In genomic region chr11:55357560-55358184, GRCh38 we compare ENCODE assay signal across 2 cellular contexts.
TF ChIP-seq lines count a peak whose summit lies in the region.

No MANE protein-coding gene starts in this region.

TF ChIP-seq in HCT116, 20 proteins besides CTCF, POLR2A, EP300 and RAD21:
- TF ChIP-seq ATF3 (IDR thresholded peaks at IDR 0.05) (no peak), REST (IDR thresholded peaks at IDR 0.05; ENCODE audit: low read depth) (no peak), JUND (IDR thresholded peaks at IDR 0.05) (no peak), EGR1 (IDR thresholded peaks at IDR 0.05; ENCODE audit: low read depth) (no peak), TCF7L2 (IDR thresholded peaks at IDR 0.05; ENCODE audit: borderline replicate concordance, extremely low read depth, insufficient read depth, insufficient read length) (no peak), POLR2AphosphoS5 (IDR thresholded peaks at IDR 0.05; ENCODE audit: low read depth, low read length) (no peak), ZFX (IDR thresholded peaks at IDR 0.05) (no peak), ZBTB33 (IDR thresholded peaks at IDR 0.05; ENCODE audit: extremely low read depth, insufficient replicate concordance, low read length) (no peak), SP1 (IDR thresholded peaks at IDR 0.05; ENCODE audit: low read depth) (no peak), EZH2phosphoT487 (IDR thresholded peaks at IDR 0.05; ENCODE audit: borderline replicate concordance) (no peak), CEBPB (IDR thresholded peaks at IDR 0.05; ENCODE audit: low read depth) (no peak)

TF ChIP-seq in H1, 55 proteins besides CTCF, POLR2A, EP300 and RAD21:
- TF ChIP-seq TAF1 (IDR thresholded peaks at IDR 0.05; ENCODE audit: low read depth, low read length) (no peak), SIX5 (IDR thresholded peaks at IDR 0.05; ENCODE audit: low read depth, low read length) (no peak), RNF2 (IDR thresholded peaks at IDR 0.05; ENCODE audit: borderline replicate concordance, low read depth, low read length, missing control alignments, poor library complexity, severe bottlenecking) (no peak), GTF2F1 (IDR thresholded peaks at IDR 0.05; ENCODE audit: borderline replicate concordance, low read depth, low read length) (no peak), KDM5A (IDR thresholded peaks at IDR 0.05; ENCODE audit: low read length) (no peak), SIRT6 (IDR thresholded peaks at IDR 0.05; ENCODE audit: low read length) (no peak), RFX5 (IDR thresholded peaks at IDR 0.05; ENCODE audit: borderline replicate concordance, low read depth, low read length) (no peak), RBBP5 (IDR thresholded peaks at IDR 0.05; ENCODE audit: borderline replicate concordance, low read depth, low read length) (no peak), GABPA (IDR thresholded peaks at IDR 0.05; ENCODE audit: borderline replicate concordance, insufficient read depth, low read length) (no peak), SP2 (IDR thresholded peaks at IDR 0.05; ENCODE audit: low read length) (no peak), TBP (IDR thresholded peaks at IDR 0.05; ENCODE audit: low read depth, low read length) (no peak)
- TF ChIP-seq, protein P1, sequence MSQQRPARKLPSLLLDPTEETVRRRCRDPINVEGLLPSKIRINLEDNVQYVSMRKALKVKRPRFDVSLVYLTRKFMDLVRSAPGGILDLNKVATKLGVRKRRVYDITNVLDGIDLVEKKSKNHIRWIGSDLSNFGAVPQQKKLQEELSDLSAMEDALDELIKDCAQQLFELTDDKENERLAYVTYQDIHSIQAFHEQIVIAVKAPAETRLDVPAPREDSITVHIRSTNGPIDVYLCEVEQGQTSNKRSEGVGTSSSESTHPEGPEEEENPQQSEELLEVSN (IDR thresholded peaks at IDR 0.05), result no peak
